ENCODE assay signal across 8 cellular contexts in the genomic region with DNA sequence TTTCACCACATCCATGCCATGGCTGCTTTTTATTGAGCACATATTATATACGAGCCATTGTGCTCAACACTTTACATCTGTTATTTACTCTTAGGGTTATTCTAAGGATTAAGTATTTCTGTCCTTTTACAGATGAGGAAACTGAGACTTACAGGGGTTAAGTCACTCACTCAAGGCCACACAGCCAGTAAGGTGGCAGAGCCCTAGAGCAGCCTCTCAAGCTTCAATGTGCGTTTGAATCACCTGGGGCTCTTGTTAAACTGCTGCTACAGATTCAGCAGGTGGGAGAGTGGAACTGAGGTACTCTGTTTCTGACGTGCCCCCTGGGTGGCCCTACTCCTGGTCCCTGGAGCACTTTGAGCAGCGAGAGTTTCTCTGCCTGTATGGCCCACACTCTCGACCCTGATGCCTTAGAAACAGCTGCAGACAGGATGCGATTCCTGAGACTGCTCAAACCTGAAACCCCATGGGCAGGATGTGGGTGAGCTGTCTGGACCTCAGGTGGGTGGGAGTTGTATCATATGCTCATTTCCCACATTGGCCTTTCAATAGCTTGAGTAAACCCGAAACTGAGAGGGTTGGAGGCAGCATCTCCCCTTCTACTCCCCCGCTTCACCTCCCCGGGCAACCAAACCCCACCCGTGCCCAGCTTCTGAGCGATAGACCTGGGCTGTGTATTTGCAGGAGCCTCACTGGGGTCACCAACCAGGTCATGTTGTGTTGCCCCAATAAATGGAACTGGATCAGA. TPM values are rescaled to one million over a fixed set of nuclear protein-coding genes. Genes with fewer than 3 reads are reported as not detected.
A peak's percentile ranks its signal among the peaks of the same experiment; 100 is the strongest.
DNase-seq lines count a peak whose midpoint lies in the region; ATAC-seq lines count a peak whose summit lies in the region.

No MANE protein-coding gene starts in this region.

- ATAC-seq in GM18873 (IDR thresholded peaks at IDR 0.05; ENCODE audit: low FRiP score, unreplicated experiment) (peak; percentile 84), HG03025 (IDR thresholded peaks at IDR 0.05; ENCODE audit: low FRiP score, unreplicated experiment) (peak; percentile 82)
- peak; percentile 97 to 98 for ATAC-seq in natural killer cell treated with Interleukin-12 subunit alpha and Interleukin-12 subunit beta and Interleukin-15 and Interleukin-18, amount 100 ng/mL, for 72 hours

- POLR2A ChIA-PET in activated CD4-positive, alpha-beta T cell treated with anti-CD3 and anti-CD28 coated beads, Interleukin-2, amount 10 ng/mL, durations not matched to agents 7 days and 5 days (lab: Charles Lee), result interaction anchor here (0.6 to 0.8 kb wide), 3 partner anchors 34 to 155 kb away, joined by 3 read pairs; no protein-coding TSS in a partner anchor

- H3K27ac Mint-ChIP-seq in activated CD4-positive, alpha-beta T cell treated with anti-CD3 and anti-CD28 coated beads, Interleukin-2, amount 10 ng/mL, durations not matched to agents 7 days and 5 days, result peak overlapping the region; percentile 71
- H3K27ac Mint-ChIP-seq in natural killer cell treated with Interleukin-12 subunit alpha and Interleukin-12 subunit beta and Interleukin-15 and Interleukin-18, amount 100 ng/mL, for 72 hours, result peak overlapping the region; percentile 9 to 20

- peaks cover 45% of the 10 kb centered on the region for H3K27me3 Mint-ChIP-seq in activated CD4-positive, alpha-beta T cell treated with anti-CD3 and anti-CD28 coated beads, Interleukin-2, amount 10 ng/mL, durations not matched to agents 7 days and 5 days
- H3K27me3 Mint-ChIP-seq in natural killer cell treated with Interleukin-12 subunit alpha and Interleukin-12 subunit beta and Interleukin-15 and Interleukin-18, amount 100 ng/mL, for 72 hours, result peaks cover 19 to 30% of the 10 kb centered on the region in 2 donors

- peak; percentile 91 for DNase-seq in activated CD4-positive, alpha-beta T cell treated with anti-CD3 and anti-CD28 coated beads, Interleukin-2, amount 10 ng/mL, durations not matched to agents 7 days and 5 days
- peak; percentile 85 for DNase-seq in natural killer cell treated with Interleukin-12 subunit alpha and Interleukin-12 subunit beta and Interleukin-15 and Interleukin-18, amount 100 ng/mL, for 72 hours (ENCODE audit: low spot score)
- no peak for DNase-seq in HT-29 (ENCODE audit: low spot score)
- no peak for DNase-seq in GOT3 (lab: John Stamatoyannopoulos, UW)
- no peak for DNase-seq in MV-4-11 (lab: John Stamatoyannopoulos, UW)
- no peak for DNase-seq in middle frontal gyrus (ENCODE audit: extremely low spot score, low spot score)

- H3K4me3 Mint-ChIP-seq in activated CD4-positive, alpha-beta T cell treated with anti-CD3 and anti-CD28 coated beads, Interleukin-2, amount 10 ng/mL, durations not matched to agents 7 days and 5 days, result peak overlapping the region; percentile 45
- peak overlapping the region; percentile 52 for H3K4me3 Mint-ChIP-seq in natural killer cell treated with Interleukin-12 subunit alpha and Interleukin-12 subunit beta and Interleukin-15 and Interleukin-18, amount 100 ng/mL, for 72 hours

- H3K9me3 Mint-ChIP-seq in activated CD4-positive, alpha-beta T cell treated with anti-CD3 and anti-CD28 coated beads, Interleukin-2, amount 10 ng/mL, durations not matched to agents 7 days and 5 days, result peaks cover 9% of the 10 kb centered on the region
- H3K9me3 Mint-ChIP-seq in natural killer cell treated with Interleukin-12 subunit alpha and Interleukin-12 subunit beta and Interleukin-15 and Interleukin-18, amount 100 ng/mL, for 72 hours, result no peaks in the 10 kb centered on the region

- peaks cover 82% of the 10 kb centered on the region for H3K4me1 Mint-ChIP-seq in activated CD4-positive, alpha-beta T cell treated with anti-CD3 and anti-CD28 coated beads, Interleukin-2, amount 10 ng/mL, durations not matched to agents 7 days and 5 days
- peaks cover 35 to 43% of the 10 kb centered on the region in 2 donors for H3K4me1 Mint-ChIP-seq in natural killer cell treated with Interleukin-12 subunit alpha and Interleukin-12 subunit beta and Interleukin-15 and Interleukin-18, amount 100 ng/mL, for 72 hours (ENCODE audit: low read depth in 2 of 2)

- CTCF ChIA-PET in activated CD4-positive, alpha-beta T cell treated with anti-CD3 and anti-CD28 coated beads, Interleukin-2, amount 10 ng/mL, durations not matched to agents 7 days and 5 days (lab: Charles Lee), result interaction anchor here (0.6 to 2.1 kb wide), 10 partner anchors 9 to 143 kb away, joined by 3 to 7 read pairs (median 4); no protein-coding TSS in a partner anchor

- peaks cover 59% of the 10 kb centered on the region for H3K36me3 Mint-ChIP-seq in activated CD4-positive, alpha-beta T cell treated with anti-CD3 and anti-CD28 coated beads, Interleukin-2, amount 10 ng/mL, durations not matched to agents 7 days and 5 days (ENCODE audit: low read depth)
- H3K36me3 Mint-ChIP-seq in natural killer cell treated with Interleukin-12 subunit alpha and Interleukin-12 subunit beta and Interleukin-15 and Interleukin-18, amount 100 ng/mL, for 72 hours, result no peaks in the 10 kb centered on the region

RNA-seq across cellular contexts. Expression of a gene that starts 59.3 kb away (rescaled TPM):
- 10 to 100 TPM; 28.9 to 31.1 TPM for total RNA-seq in activated CD4-positive, alpha-beta T cell treated with anti-CD3 and anti-CD28 coated beads, Interleukin-2, amount 10 ng/mL, durations not matched to agents 7 days and 5 days
- 1 to 10 TPM in 1 of 2 donors, under 1 TPM in 1; 0.88 to 2.5 TPM for total RNA-seq in natural killer cell treated with Interleukin-12 subunit alpha and Interleukin-12 subunit beta and Interleukin-15 and Interleukin-18, amount 100 ng/mL, for 72 hours
- 0.10 and 0.28 TPM in 2 replicates for total RNA-seq in HT-29 (2014; rRNA removed; shearing (Covaris generic))

Comparison
In these comparisons a context has a peak if more than half of its experiments do, and no peak if none do; other contexts are left out.
1. DNase-seq: peak in activated CD4-positive, alpha-beta T cell treated with anti-CD3 and anti-CD28 coated beads, Interleukin-2, amount 10 ng/mL, durations not matched to agents 7 days and 5 days (single experiment) and natural killer cell treated with Interleukin-12 subunit alpha and Interleukin-12 subunit beta and Interleukin-15 and Interleukin-18, amount 100 ng/mL, for 72 hours (single experiment); none in HT-29 (single experiment), GOT3 (single experiment), MV-4-11 (single experiment) and middle frontal gyrus (single experiment).
2. RNA of a gene that starts 59.3 kb away (total RNA-seq): 28.9 to 31.1 TPM in activated CD4-positive, alpha-beta T cell treated with anti-CD3 and anti-CD28 coated beads, Interleukin-2, amount 10 ng/mL, durations not matched to agents 7 days and 5 days; 0.88 to 2.5 TPM in natural killer cell treated with Interleukin-12 subunit alpha and Interleukin-12 subunit beta and Interleukin-15 and Interleukin-18, amount 100 ng/mL, for 72 hours and 0.10 to 0.28 TPM in HT-29; every median in the first group is over 4 times any median in the second.
3. Peak in every context shown above with its lines, with median percentiles within 50 percentile points of each other: ATAC-seq.